Comparison of ENCODE assay signal across 1 cellular context in the genomic region with DNA sequence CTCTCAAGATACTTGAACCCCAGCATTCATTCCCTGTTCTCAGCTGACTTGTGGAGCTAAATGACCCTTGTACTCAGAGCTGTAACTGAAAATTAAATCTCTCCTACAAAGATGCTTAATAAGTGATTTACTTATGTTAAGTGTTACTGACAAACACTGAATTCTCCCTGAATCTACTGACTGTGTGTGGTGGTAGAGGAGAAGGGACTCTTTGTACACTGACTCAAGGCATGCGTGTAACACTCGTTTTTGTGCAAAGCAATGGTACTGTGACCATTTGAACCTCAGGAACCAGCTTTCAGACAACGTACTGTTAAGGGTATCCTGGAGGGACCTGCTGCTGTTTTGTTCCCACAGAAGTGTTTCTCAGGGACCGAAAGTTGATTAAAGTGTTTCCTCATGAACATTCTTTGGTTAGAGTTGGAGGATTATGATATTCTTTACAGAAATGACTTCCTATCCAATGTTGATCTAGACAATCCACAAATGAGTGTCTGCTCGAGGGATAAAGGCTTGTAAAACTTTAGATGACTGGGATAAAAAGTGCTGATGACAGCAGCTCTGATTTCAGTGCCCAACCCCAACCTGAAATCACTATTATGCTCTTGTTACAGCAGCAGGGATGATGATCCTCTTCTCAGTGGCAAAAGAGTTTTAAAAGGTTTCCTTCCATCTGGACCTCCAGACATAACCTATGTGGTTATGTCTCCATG.
A peak's percentile ranks its signal among the peaks of the same experiment; 100 is the strongest.
TF ChIP-seq lines count a peak whose summit lies in the region.

No MANE protein-coding gene starts in this region.

TF ChIP-seq in HEK293, 187 proteins besides CTCF, POLR2A, EP300 and RAD21 (continued from another document):
- TF ChIP-seq, protein P1, sequence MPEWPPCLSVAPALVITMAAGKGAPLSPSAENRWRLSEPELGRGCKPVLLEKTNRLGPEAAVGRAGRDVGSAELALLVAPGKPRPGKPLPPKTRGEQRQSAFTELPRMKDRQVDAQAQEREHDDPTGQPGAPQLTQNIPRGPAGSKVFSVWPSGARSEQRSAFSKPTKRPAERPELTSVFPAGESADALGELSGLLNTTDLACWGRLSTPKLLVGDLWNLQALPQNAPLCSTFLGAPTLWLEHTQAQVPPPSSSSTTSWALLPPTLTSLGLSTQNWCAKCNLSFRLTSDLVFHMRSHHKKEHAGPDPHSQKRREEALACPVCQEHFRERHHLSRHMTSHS (tag by site-specific recombination; IDR thresholded peaks at IDR 0.05), result no peak
- TF ChIP-seq HOXA7 (CRISPR knock-in tag; IDR thresholded peaks at IDR 0.05; ENCODE audit: borderline replicate concordance), result no peak
- no peak for TF ChIP-seq ZNF211 (tag by site-specific recombination; IDR thresholded peaks at IDR 0.05; ENCODE audit: low read depth)
- TF ChIP-seq WT1 (tag by site-specific recombination; IDR thresholded peaks at IDR 0.05), result no peak
- no peak for TF ChIP-seq ZNF777 (tag by site-specific recombination; IDR thresholded peaks at IDR 0.05; ENCODE audit: borderline replicate concordance)
- TF ChIP-seq MZF1 (tag by site-specific recombination; IDR thresholded peaks at IDR 0.05; ENCODE audit: borderline replicate concordance), result peak; percentile 58; the same call in 1 of the 2 replicates
- no peak for TF ChIP-seq SALL2 (tag by site-specific recombination; IDR thresholded peaks at IDR 0.05; ENCODE audit: borderline replicate concordance)
- no peak for TF ChIP-seq SCRT1 (tag by site-specific recombination; IDR thresholded peaks at IDR 0.05; ENCODE audit: borderline replicate concordance)
- no peak for TF ChIP-seq ZNF433 (tag by site-specific recombination; IDR thresholded peaks at IDR 0.05; ENCODE audit: low read depth)
- TF ChIP-seq PRDM2 (tag by site-specific recombination; IDR thresholded peaks at IDR 0.05; ENCODE audit: borderline replicate concordance), result no peak
- TF ChIP-seq ZNF221 (tag by site-specific recombination; IDR thresholded peaks at IDR 0.05; ENCODE audit: borderline replicate concordance), result no peak
- TF ChIP-seq ZNF677 (tag by site-specific recombination; IDR thresholded peaks at IDR 0.05), result no peak
- no peak for TF ChIP-seq ZNF768 (tag by site-specific recombination; IDR thresholded peaks at IDR 0.05)
- TF ChIP-seq GFI1B (tag by site-specific recombination; IDR thresholded peaks at IDR 0.05), result no peak
- no peak for TF ChIP-seq ZNF146 (tag by site-specific recombination; IDR thresholded peaks at IDR 0.05)
- no peak for TF ChIP-seq ZSCAN16 (tag by site-specific recombination; IDR thresholded peaks at IDR 0.05)
- no peak for TF ChIP-seq GLIS2 (tag by site-specific recombination; IDR thresholded peaks at IDR 0.05)
- no peak for TF ChIP-seq ZSCAN23 (tag by site-specific recombination; IDR thresholded peaks at IDR 0.05)
- TF ChIP-seq ZNF239 (tag by site-specific recombination; IDR thresholded peaks at IDR 0.05), result no peak
- peak; percentile 39; the same call in 1 of the 2 replicates for TF ChIP-seq FEZF1 (tag by site-specific recombination; IDR thresholded peaks at IDR 0.05)
- no peak for TF ChIP-seq HOXC10 (CRISPR knock-in tag; IDR thresholded peaks at IDR 0.05)
- 0 out of 2 replicates have a peak, but pooled peaks have one; percentile 25 for TF ChIP-seq PRDM4 (tag by site-specific recombination; IDR thresholded peaks at IDR 0.05)
- TF ChIP-seq MYNN (tag by site-specific recombination; IDR thresholded peaks at IDR 0.05; ENCODE audit: borderline replicate concordance), result no peak
- TF ChIP-seq, protein P2, sequence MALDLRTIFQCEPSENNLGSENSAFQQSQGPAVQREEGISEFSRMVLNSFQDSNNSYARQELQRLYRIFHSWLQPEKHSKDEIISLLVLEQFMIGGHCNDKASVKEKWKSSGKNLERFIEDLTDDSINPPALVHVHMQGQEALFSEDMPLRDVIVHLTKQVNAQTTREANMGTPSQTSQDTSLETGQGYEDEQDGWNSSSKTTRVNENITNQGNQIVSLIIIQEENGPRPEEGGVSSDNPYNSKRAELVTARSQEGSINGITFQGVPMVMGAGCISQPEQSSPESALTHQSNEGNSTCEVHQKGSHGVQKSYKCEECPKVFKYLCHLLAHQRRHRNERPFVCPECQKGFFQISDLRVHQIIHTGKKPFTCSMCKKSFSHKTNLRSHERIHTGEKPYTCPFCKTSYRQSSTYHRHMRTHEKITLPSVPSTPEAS (tag by site-specific recombination; IDR thresholded peaks at IDR 0.05), result no peak
- no peak for TF ChIP-seq ZNF426 (tag by site-specific recombination; IDR thresholded peaks at IDR 0.05)
TF ChIP-seq in HEK293: peak in this region for 9.
